In genomic region chr1:155253208-155253607, GRCh38 we compare ENCODE assay signal across 9 cellular contexts. TPM values are rescaled to one million over a fixed set of nuclear protein-coding genes. Genes with fewer than 3 reads are reported as not detected.
A peak's percentile ranks its signal among the peaks of the same experiment; 100 is the strongest.
DNase-seq lines count a peak whose midpoint lies in the region; ATAC-seq and TF ChIP-seq lines count a peak whose summit lies in the region.
"Had no signal": no experiment of that assay in that cellular context is flagged by ENCODE, and none has a peak within 500 bp of the region (broad histone marks: within the 10 kb centered on the region; RNA-seq: fewer than 3 reads in every experiment).

No MANE protein-coding gene starts in this region.

- peaks cover 15% of the 10 kb centered on the region for H3K4me1 Mint-ChIP-seq in Calu3 (ENCODE audit: low read depth, unreplicated experiment)
- peaks cover 51% of the 10 kb centered on the region for H3K4me1 Mint-ChIP-seq in brain

- DNase-seq in Calu3 (no peak), Karpas-422 (no peak), LoVo (ENCODE audit: low spot score) (no peak), left ventricle myocardium inferior (no peak), medulla oblongata (ENCODE audit: extremely low spot score) (no peak)
- DNase-seq: stimulated activated CD4-positive, alpha-beta T cell treated with anti-CD3 and anti-CD28 coated beads, Interleukin-4, amount 100 ng/mL, for 4 hours had no signal

- BruUV-seq in Calu3 (replicated peaks; lab: Mats Ljungman, UMichigan): no TSS peak

- H3K4me3 ChIP-seq in Karpas-422 (ENCODE audit: low read length): peak overlapping the region; percentile 73
- peak overlapping the region; percentile 94 for H3K4me3 ChIP-seq in neural cell (ENCODE audit: low read length)
- H3K4me3 ChIP-seq in left ventricle myocardium inferior: no peak overlapping the region

- H3K4me3 Mint-ChIP-seq in Calu3 (ENCODE audit: low read depth, unreplicated experiment): peak overlapping the region; percentile 74
- H3K4me3 Mint-ChIP-seq in brain: peak overlapping the region; percentile 88 to 94 (median 92)

- CTCF ChIA-PET in Calu3 (lab: Charles Lee): no interaction called here

- H2AFZ ChIP-seq in Karpas-422 (ENCODE audit: low read length) (no peak overlapping the region), neural cell (ENCODE audit: low read depth, low read length) (no peak overlapping the region)

- H3K9me3 Mint-ChIP-seq in Calu3 (ENCODE audit: low read depth, unreplicated experiment) (no peaks in the 10 kb centered on the region), brain (no peaks in the 10 kb centered on the region)

- H3K9ac ChIP-seq in Karpas-422 (ENCODE audit: low read length): peak overlapping the region; percentile 91
- H3K9ac ChIP-seq in neural cell (ENCODE audit: low read length): peak overlapping the region; percentile 91

- no peaks in the 10 kb centered on the region for H4K20me1 ChIP-seq in Karpas-422 (ENCODE audit: insufficient read depth, low read depth, low read length)
- no peaks in the 10 kb centered on the region for H4K20me1 ChIP-seq in neural cell (ENCODE audit: insufficient read depth)

- H3K27me3 ChIP-seq in Karpas-422 (ENCODE audit: low read length) (no peaks in the 10 kb centered on the region), neural cell (ENCODE audit: insufficient read depth, low read depth, low read length) (no peaks in the 10 kb centered on the region), left ventricle myocardium inferior (ENCODE audit: low read depth) (no peaks in the 10 kb centered on the region)

- TF ChIP-seq RAD21 in neural cell (conservative IDR thresholded peaks at IDR 0.05): no peak

- H3K27ac Mint-ChIP-seq in Calu3 (ENCODE audit: unreplicated experiment): no peak overlapping the region
- H3K27ac Mint-ChIP-seq in brain: peak overlapping the region; percentile 72 to 98 (median 87)

- H3K4me2 ChIP-seq in Karpas-422 (ENCODE audit: low read depth, low read length, poor library complexity, severe bottlenecking): peak overlapping the region; percentile 78
- H3K4me2 ChIP-seq in neural cell (ENCODE audit: low read length): no peak overlapping the region

- peak overlapping the region; percentile 64 for H3K27ac ChIP-seq in Karpas-422 (ENCODE audit: low read length)
- H3K27ac ChIP-seq in neural cell (ENCODE audit: low read length): no peak overlapping the region
- H3K27ac ChIP-seq in left ventricle myocardium inferior (replicated peaks): no peak overlapping the region

- H3K9me2 ChIP-seq in Karpas-422 (replicated peaks; ENCODE audit: insufficient read depth, low read length) (no peaks in the 10 kb centered on the region), neural cell (ENCODE audit: insufficient read depth, low read length) (no peaks in the 10 kb centered on the region)

- peaks cover 4% of the 10 kb centered on the region; the same call in 1 of the 2 replicates for H3K36me3 ChIP-seq in Karpas-422 (ENCODE audit: insufficient read depth, low read length)
- no peaks in the 10 kb centered on the region for H3K36me3 ChIP-seq in neural cell (ENCODE audit: insufficient read depth, low read length)
- peaks cover 15% of the 10 kb centered on the region for H3K36me3 ChIP-seq in left ventricle myocardium inferior

- no peak for TF ChIP-seq EP300 in neural cell (conservative IDR thresholded peaks at IDR 0.05; ENCODE audit: poor library complexity, severe bottlenecking)

- H3K27me3 Mint-ChIP-seq in Calu3 (ENCODE audit: unreplicated experiment) (no peaks in the 10 kb centered on the region), brain (peaks cover 5% of the 10 kb centered on the region)

- H3K79me2 ChIP-seq in Karpas-422 (ENCODE audit: low read length): peaks cover 22% of the 10 kb centered on the region
- peaks cover 8% of the 10 kb centered on the region for H3K79me2 ChIP-seq in neural cell (replicated peaks; ENCODE audit: insufficient read depth, low read length)

- H3K36me3 Mint-ChIP-seq in Calu3 (ENCODE audit: insufficient read depth, unreplicated experiment) (peaks cover 36% of the 10 kb centered on the region), brain (peaks cover 16% of the 10 kb centered on the region)

- intact Hi-C loops in Calu3 (cut with micrococcal nuclease; ENCODE audit: unreplicated experiment) (no loop called here), left ventricle myocardium inferior (cut with micrococcal nuclease) (no loop called here)

- ATAC-seq in HG03280 (IDR thresholded peaks at IDR 0.05; ENCODE audit: unreplicated experiment): no peak

- no peaks in the 10 kb centered on the region for H3K9me3 ChIP-seq in Karpas-422 (ENCODE audit: low read length)
- H3K9me3 ChIP-seq in neural cell (ENCODE audit: low read length): no peaks in the 10 kb centered on the region
- no peaks in the 10 kb centered on the region for H3K9me3 ChIP-seq in left ventricle myocardium inferior (replicated peaks)

- peaks cover 45% of the 10 kb centered on the region for H3K4me1 ChIP-seq in Karpas-422 (ENCODE audit: low read length)
- peaks cover 50% of the 10 kb centered on the region for H3K4me1 ChIP-seq in left ventricle myocardium inferior

- TF ChIP-seq CTCF in Calu3 (IDR thresholded peaks at IDR 0.05; ENCODE audit: unreplicated experiment) (no peak), brain (conservative IDR thresholded peaks at IDR 0.05) (no peak), neural cell (IDR thresholded peaks at IDR 0.05; ENCODE audit: poor library complexity, severe bottlenecking) (no peak), left ventricle myocardium inferior (IDR thresholded peaks at IDR 0.05; ENCODE audit: borderline replicate concordance) (no peak)

- no peaks in the 10 kb centered on the region for H3F3A ChIP-seq in neural cell (ENCODE audit: insufficient read depth, low read length, poor library complexity, severe bottlenecking)

TF ChIP-seq in neural cell, 6 proteins besides CTCF, POLR2A, EP300 and RAD21:
- TF ChIP-seq SMC3 (conservative IDR thresholded peaks at IDR 0.05; ENCODE audit: poor library complexity): no peak

RNA-seq across cellular contexts. Expression of gene ENTREP3, which starts 2.1 kb away (rescaled TPM):
- total RNA-seq in Calu3 (2022) (25.2 and 25.9 TPM in 2 replicates), left ventricle myocardium inferior (13.9 TPM)
- 20.7 and 30.6 TPM in 2 replicates for total RNA-seq in Karpas-422 (2014; rRNA removed; shearing (Covaris generic); ENCODE audit: low replicate concordance)
- polyA plus RNA-seq in brain (ENCODE audit: insufficient read depth, low read depth, low replicate concordance) (40.8 TPM), neural cell (9.8 and 11.1 TPM in 2 replicates)
- 8.0 and 8.6 TPM in 2 replicates for polyA minus RNA-seq in neural cell

RNA-seq across cellular contexts. Expression of gene SCAMP3, which starts 9.0 kb away (rescaled TPM):
- total RNA-seq in Calu3 (2022): 85.1 and 104 TPM in 2 replicates
- total RNA-seq in Karpas-422 (2014; rRNA removed; shearing (Covaris generic); ENCODE audit: low replicate concordance): 69.7 and 73.5 TPM in 2 replicates
- polyA plus RNA-seq in brain (ENCODE audit: insufficient read depth, low read depth, low replicate concordance): 118 TPM
- 34.6 and 50.0 TPM in 2 replicates for polyA plus RNA-seq in neural cell
- polyA minus RNA-seq in neural cell: 26.3 and 29.4 TPM in 2 replicates
- total RNA-seq in left ventricle myocardium inferior: 57.1 TPM

RNA-seq across cellular contexts. Expression of gene CLK2, which starts 20.1 kb away (rescaled TPM):
- total RNA-seq in Calu3 (2022) (78.5 and 79.4 TPM in 2 replicates), left ventricle myocardium inferior (18.1 TPM)
- total RNA-seq in Karpas-422 (2014; rRNA removed; shearing (Covaris generic); ENCODE audit: low replicate concordance): 78.7 and 99.6 TPM in 2 replicates
- polyA plus RNA-seq in brain (ENCODE audit: insufficient read depth, low read depth, low replicate concordance) (29.7 TPM), neural cell (44.4 and 57.7 TPM in 2 replicates)
- 35.1 and 39.0 TPM in 2 replicates for polyA minus RNA-seq in neural cell

RNA-seq across cellular contexts. Expression of gene HCN3, which starts 24.1 kb away (rescaled TPM):
- total RNA-seq in Calu3 (2022) (11.8 and 19.6 TPM in 2 replicates), left ventricle myocardium inferior (1.2 TPM)
- 5.9 and 6.3 TPM in 2 replicates for total RNA-seq in Karpas-422 (2014; rRNA removed; shearing (Covaris generic); ENCODE audit: low replicate concordance)
- polyA plus RNA-seq in brain (ENCODE audit: insufficient read depth, low read depth, low replicate concordance) (22.3 TPM), neural cell (53.2 and 53.4 TPM in 2 replicates)
- 27.2 and 28.7 TPM in 2 replicates for polyA minus RNA-seq in neural cell

RNA-seq across cellular contexts. Expression of gene MTX1, which starts 44.7 kb away (rescaled TPM):
- total RNA-seq in Calu3 (2022) (58.9 and 60.0 TPM in 2 replicates), left ventricle myocardium inferior (18.0 TPM)
- 49.5 and 56.9 TPM in 2 replicates for total RNA-seq in Karpas-422 (2014; rRNA removed; shearing (Covaris generic); ENCODE audit: low replicate concordance)
- polyA plus RNA-seq in brain (ENCODE audit: insufficient read depth, low read depth, low replicate concordance) (77.4 TPM), neural cell (48.0 and 55.0 TPM in 2 replicates)
- 19.6 and 23.1 TPM in 2 replicates for polyA minus RNA-seq in neural cell
